Comparison of ENCODE assay signal across 7 cellular contexts in the genomic region with DNA sequence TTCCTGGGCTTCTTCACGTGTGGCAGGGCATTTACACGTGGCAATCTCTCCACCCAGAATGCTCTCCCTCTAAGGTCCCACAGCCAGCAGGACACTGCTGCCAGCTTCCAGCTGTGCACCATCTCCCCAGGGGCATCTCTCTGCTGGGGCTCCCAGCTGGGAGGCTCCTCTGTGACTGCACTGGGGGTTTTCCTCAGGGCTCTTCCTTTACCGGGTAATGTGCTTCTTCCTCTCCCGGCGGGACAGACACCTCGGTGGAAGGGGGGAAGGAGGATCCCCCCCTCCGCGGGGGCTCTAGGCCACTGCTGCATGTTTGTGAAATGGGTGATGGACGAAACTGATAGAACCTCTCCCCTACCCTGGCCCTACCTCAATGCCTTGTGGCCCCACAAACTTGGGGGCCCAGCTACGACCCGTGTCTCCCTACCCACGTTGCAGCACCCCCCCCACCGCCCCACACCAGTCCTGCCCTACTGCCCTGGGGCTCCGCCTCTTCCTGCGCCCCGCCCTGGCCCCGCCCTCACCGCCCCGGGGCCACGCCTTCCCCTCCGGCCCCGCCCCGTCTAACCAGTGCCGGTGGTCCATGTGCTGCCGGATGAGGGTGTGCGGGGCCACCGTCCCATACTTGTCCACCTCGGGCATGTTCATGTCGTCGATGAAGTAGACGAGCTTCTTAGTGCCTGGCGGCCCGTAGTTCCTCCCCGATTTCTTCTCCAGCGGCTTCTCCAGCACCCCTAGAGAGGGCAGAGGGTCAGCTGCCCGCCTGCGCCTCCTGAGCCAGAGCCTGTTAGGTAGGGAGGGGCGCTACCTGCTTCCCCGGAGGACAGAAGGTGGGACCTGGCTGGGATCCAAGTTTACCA.
DNase-seq lines count a peak whose midpoint lies in the region; ATAC-seq and TF ChIP-seq lines count a peak whose summit lies in the region.

No MANE protein-coding gene starts in this region.

- no peak overlapping the region for H3K27ac ChIP-seq in OCI-LY7 (ENCODE audit: low read depth, low read length, poor library complexity, severe bottlenecking)

- H3K27me3 ChIP-seq in iPS-15b (ENCODE audit: control insufficient read depth, insufficient read depth, low read length), result no peaks in the 10 kb centered on the region

- peak; percentile 86 for DNase-seq in GM20000 (ENCODE audit: low spot score)
- peak; percentile 79 for DNase-seq in OCI-LY7 (ENCODE audit: low spot score)
- DNase-seq in activated naive CD4-positive, alpha-beta T cell (lab: John Stamatoyannopoulos, UW), result peak; percentile 25 to 67 (median 51)
- peak; percentile 22 to 63 (median 36) for DNase-seq in stimulated activated CD4-positive, alpha-beta T cell treated with anti-CD3 and anti-CD28 coated beads, TNF-alpha, amount 100 ng/mL, for 24 hours (ENCODE audit: low read depth in 3 of 3)
- DNase-seq in DMS 273 treated with DMSO at 0.1 percent for 48 hours (lab: John Stamatoyannopoulos, UW), result no peak

- no peaks in the 10 kb centered on the region for H3K9me2 ChIP-seq in OCI-LY7 (ENCODE audit: insufficient read depth, low read length)

- ATAC-seq in HG03442 (IDR thresholded peaks at IDR 0.05; ENCODE audit: unreplicated experiment), result no peak

- peak overlapping the region; percentile 54 for H3K9ac ChIP-seq in iPS-15b (ENCODE audit: low read depth, low read length)

- POLR2A ChIA-PET in OCI-LY7 (lab: Charles Lee), result interaction anchor here (0.6 to 1.1 kb wide), 2 partner anchors 27 to 452 kb away, joined by 3 read pairs; no protein-coding TSS in a partner anchor

- H3K4me1 ChIP-seq in OCI-LY7 (ENCODE audit: insufficient read depth, low read length, poor library complexity, severe bottlenecking) (peaks cover 13% of the 10 kb centered on the region), iPS-15b (ENCODE audit: control insufficient read depth, insufficient read depth, low read length) (peaks cover 4% of the 10 kb centered on the region)

- H4K20me1 ChIP-seq in OCI-LY7 (ENCODE audit: insufficient read depth, low read length), result no peaks in the 10 kb centered on the region

- no peak for TF ChIP-seq CTCF in GM20000 (IDR thresholded peaks at IDR 0.05; ENCODE audit: extremely low read depth, missing control alignments)
- TF ChIP-seq CTCF in OCI-LY7 (conservative IDR thresholded peaks at IDR 0.05; ENCODE audit: low read length), result no peak; the same call in 1 of the 2 replicates

- H3K9me3 ChIP-seq in OCI-LY7 (ENCODE audit: low read length), result no peaks in the 10 kb centered on the region
- H3K9me3 ChIP-seq in iPS-15b (ENCODE audit: control insufficient read depth, insufficient read depth, low read length), result no peaks in the 10 kb centered on the region

- H3K4me3 ChIP-seq in OCI-LY7 (ENCODE audit: low read depth, low read length, poor library complexity, severe bottlenecking) (peak overlapping the region; percentile 68), iPS-15b (ENCODE audit: low read depth, low read length) (peak overlapping the region; percentile 73)

- H3K36me3 ChIP-seq in OCI-LY7 (ENCODE audit: insufficient read depth, low read length) (no peaks in the 10 kb centered on the region), iPS-15b (ENCODE audit: control insufficient read depth, insufficient read depth, low read length) (no peaks in the 10 kb centered on the region)

- no peaks in the 10 kb centered on the region for H3K79me2 ChIP-seq in OCI-LY7 (ENCODE audit: insufficient read depth, low read depth, low read length)

- H3K4me2 ChIP-seq in OCI-LY7 (ENCODE audit: low read length), result peak overlapping the region; percentile 78

- CTCF ChIA-PET in OCI-LY7 (lab: Charles Lee; ENCODE audit: unreplicated experiment), result interaction anchor here (0.6 kb wide), 1 partner anchor 25 kb away, joined by 3 read pairs; no protein-coding TSS in a partner anchor

- intact Hi-C loops in OCI-LY7 (cut with micrococcal nuclease; ENCODE audit: unreplicated experiment), result no loop called here

- H2AFZ ChIP-seq in OCI-LY7 (ENCODE audit: low read length), result peak overlapping the region; percentile 93

- no TSS peak for BruUV-seq in OCI-LY7 (replicated peaks; lab: Mats Ljungman, UMichigan)
